Comparison of ENCODE assay signal across 1 cellular context in the genomic region with DNA sequence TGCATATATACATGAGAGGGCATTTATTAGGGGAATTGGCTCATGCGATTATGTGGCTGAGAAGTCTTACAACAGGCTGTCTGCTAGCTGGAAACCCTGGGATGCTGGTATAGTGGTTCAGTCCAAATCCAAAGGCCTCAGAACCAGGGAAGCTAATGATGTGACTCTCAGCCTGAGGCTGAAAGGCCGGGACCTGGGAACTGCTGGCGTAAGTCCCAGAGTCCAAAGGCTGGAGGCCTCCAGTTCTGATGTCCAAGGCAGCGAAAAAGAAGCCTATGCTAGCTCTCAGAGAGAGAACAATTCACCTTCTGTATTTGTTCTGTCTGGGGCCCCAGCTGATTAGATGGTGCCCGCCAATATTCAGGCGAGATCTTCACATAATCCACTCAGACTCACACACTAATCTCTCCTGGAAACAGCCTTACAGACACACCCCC.
TF ChIP-seq lines count a peak whose summit lies in the region.

No MANE protein-coding gene starts in this region.

TF ChIP-seq in HepG2, 621 proteins besides CTCF, POLR2A, EP300 and RAD21 (continued from another document and continues in another):
- TF ChIP-seq ZBTB21 (CRISPR knock-in tag; IDR thresholded peaks at IDR 0.05) (no peak), HOXA3 (CRISPR knock-in tag; IDR thresholded peaks at IDR 0.05) (peak; percentile 57; the same call in 1 of the 2 replicates), ZNF121 (CRISPR knock-in tag; IDR thresholded peaks at IDR 0.05) (no peak), ZBTB43 (CRISPR knock-in tag; conservative IDR thresholded peaks at IDR 0.05) (no peak), GATAD2A (CRISPR knock-in tag; IDR thresholded peaks at IDR 0.05) (peak; percentile 66), ZNF264 (CRISPR knock-in tag; IDR thresholded peaks at IDR 0.05) (peak; percentile 51; the same call in 1 of the 2 replicates), SMYD3 (CRISPR knock-in tag; IDR thresholded peaks at IDR 0.05) (0 out of 2 replicates have a peak, but pooled peaks have one; percentile 55), TFDP1 (CRISPR knock-in tag; IDR thresholded peaks at IDR 0.05; ENCODE audit: borderline replicate concordance) (peak; percentile 36; the same call in 1 of the 2 replicates), PHF21A (CRISPR knock-in tag; IDR thresholded peaks at IDR 0.05) (peak; percentile 51; the same call in 1 of the 2 replicates), SIN3A (IDR thresholded peaks at IDR 0.05; ENCODE audit: borderline replicate concordance, low read depth, low read length) (no peak), FOXP1 (IDR thresholded peaks at IDR 0.05) (no peak), FOXP1 (CRISPR knock-in tag; IDR thresholded peaks at IDR 0.05) (peak; percentile 41; the same call in 1 of the 2 replicates), AGO2 (optimal IDR thresholded peaks at IDR 0.05; ENCODE audit: low read depth, low read length) (no peak), ZNF674 (CRISPR knock-in tag; IDR thresholded peaks at IDR 0.05; ENCODE audit: low read depth) (no peak), TCF12 (IDR thresholded peaks at IDR 0.05) (no peak), TCF12 (CRISPR knock-in tag; IDR thresholded peaks at IDR 0.05) (no peak), TFE3 (CRISPR knock-in tag; IDR thresholded peaks at IDR 0.05) (no peak), NCOA2 (CRISPR knock-in tag; IDR thresholded peaks at IDR 0.05) (peak; percentile 24; the same call in 1 of the 2 replicates), KDM5A (IDR thresholded peaks at IDR 0.05; ENCODE audit: borderline replicate concordance, low read length) (no peak), ZNF589 (CRISPR knock-in tag; conservative IDR thresholded peaks at IDR 0.05) (no peak), RXRA (CRISPR knock-in tag; IDR thresholded peaks at IDR 0.05) (peak; percentile 41; the same call in 1 of the 2 replicates), ZNF124 (CRISPR knock-in tag; IDR thresholded peaks at IDR 0.05) (no peak), ATRX (CRISPR knock-in tag; IDR thresholded peaks at IDR 0.05; ENCODE audit: borderline replicate concordance) (no peak), GABPB1 (CRISPR knock-in tag; IDR thresholded peaks at IDR 0.05) (no peak), HDAC1 (CRISPR knock-in tag; IDR thresholded peaks at IDR 0.05) (peak; percentile 44; the same call in 1 of the 2 replicates), JUND (CRISPR knock-in tag; IDR thresholded peaks at IDR 0.05) (no peak), ZNF335 (CRISPR knock-in tag; IDR thresholded peaks at IDR 0.05) (no peak), ZNF580 (CRISPR knock-in tag; IDR thresholded peaks at IDR 0.05; ENCODE audit: borderline replicate concordance, low read depth) (no peak), DR1 (CRISPR knock-in tag; IDR thresholded peaks at IDR 0.05) (no peak; the same call in 1 of the 2 replicates), FOXA3 (CRISPR knock-in tag; IDR thresholded peaks at IDR 0.05) (0 out of 2 replicates have a peak, but pooled peaks have one; percentile 10), TBL1XR1 (IDR thresholded peaks at IDR 0.05; ENCODE audit: borderline replicate concordance, low read length, partially characterized antibody) (no peak), ZNF431 (CRISPR knock-in tag; IDR thresholded peaks at IDR 0.05; ENCODE audit: borderline replicate concordance, low read depth) (no peak; the same call in 1 of the 2 replicates), POGZ (CRISPR knock-in tag; IDR thresholded peaks at IDR 0.05) (peak; percentile 74), YEATS4 (CRISPR knock-in tag; IDR thresholded peaks at IDR 0.05; ENCODE audit: borderline replicate concordance) (no peak), NFIC (IDR thresholded peaks at IDR 0.05; ENCODE audit: low read length) (peak; percentile 65; the same call in 1 of the 2 replicates), ZBTB20 (CRISPR knock-in tag; IDR thresholded peaks at IDR 0.05; ENCODE audit: borderline replicate concordance, low read depth) (no peak), CSRNP1 (CRISPR knock-in tag; IDR thresholded peaks at IDR 0.05) (no peak), FOXP4 (CRISPR knock-in tag; IDR thresholded peaks at IDR 0.05) (peak; percentile 51; the same call in 1 of the 2 replicates), ZNF691 (CRISPR knock-in tag; IDR thresholded peaks at IDR 0.05; ENCODE audit: borderline replicate concordance, low read depth) (no peak), SMAD3 (CRISPR knock-in tag; IDR thresholded peaks at IDR 0.05) (no peak), ZNF7 (CRISPR knock-in tag; IDR thresholded peaks at IDR 0.05) (no peak), KDM3A (CRISPR knock-in tag; IDR thresholded peaks at IDR 0.05; ENCODE audit: low read depth) (no peak), ZBTB7B (CRISPR knock-in tag; IDR thresholded peaks at IDR 0.05) (no peak), KAT7 (CRISPR knock-in tag; IDR thresholded peaks at IDR 0.05; ENCODE audit: borderline replicate concordance) (peak; percentile 50; the same call in 1 of the 2 replicates), ZBTB1 (CRISPR knock-in tag; IDR thresholded peaks at IDR 0.05; ENCODE audit: borderline replicate concordance) (no peak), TEAD2 (CRISPR knock-in tag; IDR thresholded peaks at IDR 0.05) (no peak), RNF2 (conservative IDR thresholded peaks at IDR 0.05; ENCODE audit: low read depth) (no peak), ZNF225 (CRISPR knock-in tag; IDR thresholded peaks at IDR 0.05) (no peak), ZNF839 (CRISPR knock-in tag; IDR thresholded peaks at IDR 0.05; ENCODE audit: borderline replicate concordance) (no peak), CC2D1A (CRISPR knock-in tag; IDR thresholded peaks at IDR 0.05) (no peak)
- TF ChIP-seq, protein P1, sequence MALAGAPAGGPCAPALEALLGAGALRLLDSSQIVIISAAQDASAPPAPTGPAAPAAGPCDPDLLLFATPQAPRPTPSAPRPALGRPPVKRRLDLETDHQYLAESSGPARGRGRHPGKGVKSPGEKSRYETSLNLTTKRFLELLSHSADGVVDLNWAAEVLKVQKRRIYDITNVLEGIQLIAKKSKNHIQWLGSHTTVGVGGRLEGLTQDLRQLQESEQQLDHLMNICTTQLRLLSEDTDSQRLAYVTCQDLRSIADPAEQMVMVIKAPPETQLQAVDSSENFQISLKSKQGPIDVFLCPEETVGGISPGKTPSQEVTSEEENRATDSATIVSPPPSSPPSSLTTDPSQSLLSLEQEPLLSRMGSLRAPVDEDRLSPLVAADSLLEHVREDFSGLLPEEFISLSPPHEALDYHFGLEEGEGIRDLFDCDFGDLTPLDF (CRISPR knock-in tag; IDR thresholded peaks at IDR 0.05) = peak; percentile 48; the same call in 1 of the 2 replicates
- TF ChIP-seq, protein P2, sequence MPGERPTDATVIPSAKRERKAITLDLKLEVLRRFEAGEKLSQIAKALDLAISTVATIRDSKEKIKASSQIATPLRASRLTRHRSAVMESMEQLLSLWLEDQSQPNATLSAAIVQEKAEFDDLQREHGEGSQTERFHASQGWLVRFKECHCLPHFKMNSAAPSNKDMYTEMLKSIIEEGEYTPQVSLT (CRISPR knock-in tag; IDR thresholded peaks at IDR 0.05; ENCODE audit: borderline replicate concordance, low read depth) = no peak
- TF ChIP-seq, protein P3, sequence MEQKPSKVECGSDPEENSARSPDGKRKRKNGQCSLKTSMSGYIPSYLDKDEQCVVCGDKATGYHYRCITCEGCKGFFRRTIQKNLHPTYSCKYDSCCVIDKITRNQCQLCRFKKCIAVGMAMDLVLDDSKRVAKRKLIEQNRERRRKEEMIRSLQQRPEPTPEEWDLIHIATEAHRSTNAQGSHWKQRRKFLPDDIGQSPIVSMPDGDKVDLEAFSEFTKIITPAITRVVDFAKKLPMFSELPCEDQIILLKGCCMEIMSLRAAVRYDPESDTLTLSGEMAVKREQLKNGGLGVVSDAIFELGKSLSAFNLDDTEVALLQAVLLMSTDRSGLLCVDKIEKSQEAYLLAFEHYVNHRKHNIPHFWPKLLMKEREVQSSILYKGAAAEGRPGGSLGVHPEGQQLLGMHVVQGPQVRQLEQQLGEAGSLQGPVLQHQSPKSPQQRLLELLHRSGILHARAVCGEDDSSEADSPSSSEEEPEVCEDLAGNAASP (CRISPR knock-in tag; IDR thresholded peaks at IDR 0.05; ENCODE audit: borderline replicate concordance) = peak; percentile 11; the same call in 1 of the 2 replicates
- TF ChIP-seq, protein P4, sequence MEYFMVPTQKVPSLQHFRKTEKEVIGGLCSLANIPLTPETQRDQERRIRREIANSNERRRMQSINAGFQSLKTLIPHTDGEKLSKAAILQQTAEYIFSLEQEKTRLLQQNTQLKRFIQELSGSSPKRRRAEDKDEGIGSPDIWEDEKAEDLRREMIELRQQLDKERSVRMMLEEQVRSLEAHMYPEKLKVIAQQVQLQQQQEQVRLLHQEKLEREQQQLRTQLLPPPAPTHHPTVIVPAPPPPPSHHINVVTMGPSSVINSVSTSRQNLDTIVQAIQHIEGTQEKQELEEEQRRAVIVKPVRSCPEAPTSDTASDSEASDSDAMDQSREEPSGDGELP (IDR thresholded peaks at IDR 0.05; ENCODE audit: borderline replicate concordance, low read depth) = peak; percentile 94
- TF ChIP-seq, protein P5, sequence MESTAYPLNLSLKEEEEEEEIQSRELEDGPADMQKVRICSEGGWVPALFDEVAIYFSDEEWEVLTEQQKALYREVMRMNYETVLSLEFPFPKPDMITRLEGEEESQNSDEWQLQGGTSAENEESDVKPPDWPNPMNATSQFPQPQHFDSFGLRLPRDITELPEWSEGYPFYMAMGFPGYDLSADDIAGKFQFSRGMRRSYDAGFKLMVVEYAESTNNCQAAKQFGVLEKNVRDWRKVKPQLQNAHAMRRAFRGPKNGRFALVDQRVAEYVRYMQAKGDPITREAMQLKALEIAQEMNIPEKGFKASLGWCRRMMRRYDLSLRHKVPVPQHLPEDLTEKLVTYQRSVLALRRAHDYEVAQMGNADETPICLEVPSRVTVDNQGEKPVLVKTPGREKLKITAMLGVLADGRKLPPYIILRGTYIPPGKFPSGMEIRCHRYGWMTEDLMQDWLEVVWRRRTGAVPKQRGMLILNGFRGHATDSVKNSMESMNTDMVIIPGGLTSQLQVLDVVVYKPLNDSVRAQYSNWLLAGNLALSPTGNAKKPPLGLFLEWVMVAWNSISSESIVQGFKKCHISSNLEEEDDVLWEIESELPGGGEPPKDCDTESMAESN (CRISPR knock-in tag; conservative IDR thresholded peaks at IDR 0.05) = no peak
